1 cellular context compared by ENCODE assay signal in the genomic region with DNA sequence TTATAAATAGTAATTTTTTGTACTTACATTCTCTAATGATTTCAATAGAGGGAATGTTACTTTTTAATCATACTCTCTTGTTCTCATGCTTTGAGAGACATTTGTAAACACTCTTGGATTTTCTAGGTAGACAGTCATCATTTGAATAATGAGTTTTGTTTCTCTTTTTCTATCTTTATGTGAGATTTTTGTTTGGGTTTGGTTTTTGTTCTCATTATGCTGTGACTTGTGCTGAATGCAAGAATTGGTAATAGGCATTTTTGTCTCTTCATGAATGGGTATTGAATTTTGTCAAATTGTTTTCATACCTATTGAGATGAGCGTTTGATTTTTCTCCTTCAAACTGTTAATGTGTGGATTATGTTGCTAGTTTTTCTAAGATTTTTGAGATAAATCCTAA.
TF ChIP-seq lines count a peak whose summit lies in the region.

No MANE protein-coding gene starts in this region.

TF ChIP-seq in GM12878, 131 proteins besides CTCF, POLR2A, EP300 and RAD21 (continued from another document and continues in another):
- TF ChIP-seq, protein P1, sequence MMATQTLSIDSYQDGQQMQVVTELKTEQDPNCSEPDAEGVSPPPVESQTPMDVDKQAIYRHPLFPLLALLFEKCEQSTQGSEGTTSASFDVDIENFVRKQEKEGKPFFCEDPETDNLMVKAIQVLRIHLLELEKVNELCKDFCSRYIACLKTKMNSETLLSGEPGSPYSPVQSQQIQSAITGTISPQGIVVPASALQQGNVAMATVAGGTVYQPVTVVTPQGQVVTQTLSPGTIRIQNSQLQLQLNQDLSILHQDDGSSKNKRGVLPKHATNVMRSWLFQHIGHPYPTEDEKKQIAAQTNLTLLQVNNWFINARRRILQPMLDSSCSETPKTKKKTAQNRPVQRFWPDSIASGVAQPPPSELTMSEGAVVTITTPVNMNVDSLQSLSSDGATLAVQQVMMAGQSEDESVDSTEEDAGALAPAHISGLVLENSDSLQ (IDR thresholded peaks at IDR 0.05): peak; percentile 65; the same call in 1 of the 2 replicates
- TF ChIP-seq CHD1 (IDR thresholded peaks at IDR 0.05; ENCODE audit: low read depth, low read length) (no peak), ZNF24 (IDR thresholded peaks at IDR 0.05) (no peak), IKZF2 (IDR thresholded peaks at IDR 0.05) (no peak; a peak in 1 of 4 replicates), HCFC1 (IDR thresholded peaks at IDR 0.05; ENCODE audit: low read length) (no peak), CBX5 (IDR thresholded peaks at IDR 0.05; ENCODE audit: low read depth) (no peak), ZNF207 (IDR thresholded peaks at IDR 0.05; ENCODE audit: borderline replicate concordance) (no peak), STAT1 (conservative IDR thresholded peaks at IDR 0.05) (no peak), MTA2 (IDR thresholded peaks at IDR 0.05; ENCODE audit: low read depth) (peak; percentile 61), POLR2AphosphoS5 (IDR thresholded peaks at IDR 0.05; ENCODE audit: low read length) (no peak), TBL1XR1 (IDR thresholded peaks at IDR 0.05; ENCODE audit: low read depth, low read length) (no peak), RUNX3 (IDR thresholded peaks at IDR 0.05; ENCODE audit: low read length) (peak; percentile 43; the same call in 1 of the 2 replicates), GATAD2B (conservative IDR thresholded peaks at IDR 0.05; ENCODE audit: low read depth) (no peak), PAX8 (IDR thresholded peaks at IDR 0.05) (0 out of 2 replicates have a peak, but pooled peaks have one; percentile 28), SREBF2 (IDR thresholded peaks at IDR 0.05; ENCODE audit: low read length) (no peak), MEF2B (IDR thresholded peaks at IDR 0.05; ENCODE audit: partially characterized antibody, poor library complexity, severe bottlenecking) (peak; percentile 70), BMI1 (IDR thresholded peaks at IDR 0.05; ENCODE audit: borderline replicate concordance) (no peak), HDGF (IDR thresholded peaks at IDR 0.05) (no peak), EED (IDR thresholded peaks at IDR 0.05; ENCODE audit: low read depth) (no peak), ZBED1 (IDR thresholded peaks at IDR 0.05; ENCODE audit: borderline replicate concordance) (no peak), CREB1 (IDR thresholded peaks at IDR 0.05; ENCODE audit: low read depth) (no peak), JUND (IDR thresholded peaks at IDR 0.05; ENCODE audit: low read depth, low read length) (no peak), IRF4 (IDR thresholded peaks at IDR 0.05; ENCODE audit: low read depth, low read length) (no peak), MXI1 (IDR thresholded peaks at IDR 0.05; ENCODE audit: low read depth, low read length) (no peak), NFIC (IDR thresholded peaks at IDR 0.05; ENCODE audit: low read depth, low read length) (no peak), SIN3A (IDR thresholded peaks at IDR 0.05; ENCODE audit: low read depth, low read length) (no peak), TAF1 (IDR thresholded peaks at IDR 0.05; ENCODE audit: borderline replicate concordance, low read depth, low read length) (no peak), SP1 (IDR thresholded peaks at IDR 0.05; ENCODE audit: low read depth, low read length) (no peak), PML (IDR thresholded peaks at IDR 0.05; ENCODE audit: low read length) (no peak), ZNF384 (IDR thresholded peaks at IDR 0.05; ENCODE audit: borderline replicate concordance, low read depth, low read length) (no peak), EGR1 (IDR thresholded peaks at IDR 0.05; ENCODE audit: borderline replicate concordance in 1 of 2, low read depth in 2 of 2, low read length in 2 of 2) (no peak)
- TF ChIP-seq, protein P2, sequence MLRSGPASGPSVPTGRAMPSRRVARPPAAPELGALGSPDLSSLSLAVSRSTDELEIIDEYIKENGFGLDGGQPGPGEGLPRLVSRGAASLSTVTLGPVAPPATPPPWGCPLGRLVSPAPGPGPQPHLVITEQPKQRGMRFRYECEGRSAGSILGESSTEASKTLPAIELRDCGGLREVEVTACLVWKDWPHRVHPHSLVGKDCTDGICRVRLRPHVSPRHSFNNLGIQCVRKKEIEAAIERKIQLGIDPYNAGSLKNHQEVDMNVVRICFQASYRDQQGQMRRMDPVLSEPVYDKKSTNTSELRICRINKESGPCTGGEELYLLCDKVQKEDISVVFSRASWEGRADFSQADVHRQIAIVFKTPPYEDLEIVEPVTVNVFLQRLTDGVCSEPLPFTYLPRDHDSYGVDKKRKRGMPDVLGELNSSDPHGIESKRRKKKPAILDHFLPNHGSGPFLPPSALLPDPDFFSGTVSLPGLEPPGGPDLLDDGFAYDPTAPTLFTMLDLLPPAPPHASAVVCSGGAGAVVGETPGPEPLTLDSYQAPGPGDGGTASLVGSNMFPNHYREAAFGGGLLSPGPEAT (IDR thresholded peaks at IDR 0.05; ENCODE audit: low read depth): peak; percentile 16; the same call in 1 of the 2 replicates
- TF ChIP-seq, protein P3, sequence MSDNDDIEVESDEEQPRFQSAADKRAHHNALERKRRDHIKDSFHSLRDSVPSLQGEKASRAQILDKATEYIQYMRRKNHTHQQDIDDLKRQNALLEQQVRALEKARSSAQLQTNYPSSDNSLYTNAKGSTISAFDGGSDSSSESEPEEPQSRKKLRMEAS (IDR thresholded peaks at IDR 0.05; ENCODE audit: low read depth, low read length): no peak
- TF ChIP-seq, protein P4, sequence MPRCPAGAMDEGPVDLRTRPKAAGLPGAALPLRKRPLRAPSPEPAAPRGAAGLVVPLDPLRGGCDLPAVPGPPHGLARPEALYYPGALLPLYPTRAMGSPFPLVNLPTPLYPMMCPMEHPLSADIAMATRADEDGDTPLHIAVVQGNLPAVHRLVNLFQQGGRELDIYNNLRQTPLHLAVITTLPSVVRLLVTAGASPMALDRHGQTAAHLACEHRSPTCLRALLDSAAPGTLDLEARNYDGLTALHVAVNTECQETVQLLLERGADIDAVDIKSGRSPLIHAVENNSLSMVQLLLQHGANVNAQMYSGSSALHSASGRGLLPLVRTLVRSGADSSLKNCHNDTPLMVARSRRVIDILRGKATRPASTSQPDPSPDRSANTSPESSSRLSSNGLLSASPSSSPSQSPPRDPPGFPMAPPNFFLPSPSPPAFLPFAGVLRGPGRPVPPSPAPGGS (IDR thresholded peaks at IDR 0.05; ENCODE audit: borderline replicate concordance, insufficient read depth, low read depth, low read length, poor library complexity, severe bottlenecking): peak; percentile 35
- TF ChIP-seq, protein P5, sequence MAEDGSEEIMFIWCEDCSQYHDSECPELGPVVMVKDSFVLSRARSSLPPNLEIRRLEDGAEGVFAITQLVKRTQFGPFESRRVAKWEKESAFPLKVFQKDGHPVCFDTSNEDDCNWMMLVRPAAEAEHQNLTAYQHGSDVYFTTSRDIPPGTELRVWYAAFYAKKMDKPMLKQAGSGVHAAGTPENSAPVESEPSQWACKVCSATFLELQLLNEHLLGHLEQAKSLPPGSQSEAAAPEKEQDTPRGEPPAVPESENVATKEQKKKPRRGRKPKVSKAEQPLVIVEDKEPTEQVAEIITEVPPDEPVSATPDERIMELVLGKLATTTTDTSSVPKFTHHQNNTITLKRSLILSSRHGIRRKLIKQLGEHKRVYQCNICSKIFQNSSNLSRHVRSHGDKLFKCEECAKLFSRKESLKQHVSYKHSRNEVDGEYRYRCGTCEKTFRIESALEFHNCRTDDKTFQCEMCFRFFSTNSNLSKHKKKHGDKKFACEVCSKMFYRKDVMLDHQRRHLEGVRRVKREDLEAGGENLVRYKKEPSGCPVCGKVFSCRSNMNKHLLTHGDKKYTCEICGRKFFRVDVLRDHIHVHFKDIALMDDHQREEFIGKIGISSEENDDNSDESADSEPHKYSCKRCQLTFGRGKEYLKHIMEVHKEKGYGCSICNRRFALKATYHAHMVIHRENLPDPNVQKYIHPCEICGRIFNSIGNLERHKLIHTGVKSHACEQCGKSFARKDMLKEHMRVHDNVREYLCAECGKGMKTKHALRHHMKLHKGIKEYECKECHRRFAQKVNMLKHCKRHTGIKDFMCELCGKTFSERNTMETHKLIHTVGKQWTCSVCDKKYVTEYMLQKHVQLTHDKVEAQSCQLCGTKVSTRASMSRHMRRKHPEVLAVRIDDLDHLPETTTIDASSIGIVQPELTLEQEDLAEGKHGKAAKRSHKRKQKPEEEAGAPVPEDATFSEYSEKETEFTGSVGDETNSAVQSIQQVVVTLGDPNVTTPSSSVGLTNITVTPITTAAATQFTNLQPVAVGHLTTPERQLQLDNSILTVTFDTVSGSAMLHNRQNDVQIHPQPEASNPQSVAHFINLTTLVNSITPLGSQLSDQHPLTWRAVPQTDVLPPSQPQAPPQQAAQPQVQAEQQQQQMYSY (CRISPR knock-in tag; IDR thresholded peaks at IDR 0.05): no peak
- TF ChIP-seq, protein P6, sequence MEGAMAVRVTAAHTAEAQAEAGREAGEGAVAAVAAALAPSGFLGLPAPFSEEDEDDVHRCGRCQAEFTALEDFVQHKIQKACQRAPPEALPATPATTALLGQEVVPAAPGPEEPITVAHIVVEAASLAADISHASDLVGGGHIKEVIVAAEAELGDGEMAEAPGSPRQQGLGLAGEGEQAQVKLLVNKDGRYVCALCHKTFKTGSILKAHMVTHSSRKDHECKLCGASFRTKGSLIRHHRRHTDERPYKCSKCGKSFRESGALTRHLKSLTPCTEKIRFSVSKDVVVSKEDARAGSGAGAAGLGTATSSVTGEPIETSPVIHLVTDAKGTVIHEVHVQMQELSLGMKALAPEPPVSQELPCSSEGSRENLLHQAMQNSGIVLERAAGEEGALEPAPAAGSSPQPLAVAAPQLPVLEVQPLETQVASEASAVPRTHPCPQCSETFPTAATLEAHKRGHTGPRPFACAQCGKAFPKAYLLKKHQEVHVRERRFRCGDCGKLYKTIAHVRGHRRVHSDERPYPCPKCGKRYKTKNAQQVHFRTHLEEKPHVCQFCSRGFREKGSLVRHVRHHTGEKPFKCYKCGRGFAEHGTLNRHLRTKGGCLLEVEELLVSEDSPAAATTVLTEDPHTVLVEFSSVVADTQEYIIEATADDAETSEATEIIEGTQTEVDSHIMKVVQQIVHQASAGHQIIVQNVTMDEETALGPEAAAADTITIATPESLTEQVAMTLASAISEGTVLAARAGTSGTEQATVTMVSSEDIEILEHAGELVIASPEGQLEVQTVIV (IDR thresholded peaks at IDR 0.05; ENCODE audit: borderline replicate concordance, partially characterized antibody): no peak
- TF ChIP-seq, protein P7, sequence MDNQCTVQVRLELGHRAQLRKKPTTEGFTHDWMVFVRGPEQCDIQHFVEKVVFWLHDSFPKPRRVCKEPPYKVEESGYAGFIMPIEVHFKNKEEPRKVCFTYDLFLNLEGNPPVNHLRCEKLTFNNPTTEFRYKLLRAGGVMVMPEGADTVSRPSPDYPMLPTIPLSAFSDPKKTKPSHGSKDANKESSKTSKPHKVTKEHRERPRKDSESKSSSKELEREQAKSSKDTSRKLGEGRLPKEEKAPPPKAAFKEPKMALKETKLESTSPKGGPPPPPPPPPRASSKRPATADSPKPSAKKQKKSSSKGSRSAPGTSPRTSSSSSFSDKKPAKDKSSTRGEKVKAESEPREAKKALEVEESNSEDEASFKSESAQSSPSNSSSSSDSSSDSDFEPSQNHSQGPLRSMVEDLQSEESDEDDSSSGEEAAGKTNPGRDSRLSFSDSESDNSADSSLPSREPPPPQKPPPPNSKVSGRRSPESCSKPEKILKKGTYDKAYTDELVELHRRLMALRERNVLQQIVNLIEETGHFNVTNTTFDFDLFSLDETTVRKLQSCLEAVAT (IDR thresholded peaks at IDR 0.05): peak; percentile 80
- TF ChIP-seq, protein P8, sequence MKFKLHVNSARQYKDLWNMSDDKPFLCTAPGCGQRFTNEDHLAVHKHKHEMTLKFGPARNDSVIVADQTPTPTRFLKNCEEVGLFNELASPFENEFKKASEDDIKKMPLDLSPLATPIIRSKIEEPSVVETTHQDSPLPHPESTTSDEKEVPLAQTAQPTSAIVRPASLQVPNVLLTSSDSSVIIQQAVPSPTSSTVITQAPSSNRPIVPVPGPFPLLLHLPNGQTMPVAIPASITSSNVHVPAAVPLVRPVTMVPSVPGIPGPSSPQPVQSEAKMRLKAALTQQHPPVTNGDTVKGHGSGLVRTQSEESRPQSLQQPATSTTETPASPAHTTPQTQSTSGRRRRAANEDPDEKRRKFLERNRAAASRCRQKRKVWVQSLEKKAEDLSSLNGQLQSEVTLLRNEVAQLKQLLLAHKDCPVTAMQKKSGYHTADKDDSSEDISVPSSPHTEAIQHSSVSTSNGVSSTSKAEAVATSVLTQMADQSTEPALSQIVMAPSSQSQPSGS (IDR thresholded peaks at IDR 0.05; ENCODE audit: low read length): peak; percentile 60
- TF ChIP-seq, protein P9, sequence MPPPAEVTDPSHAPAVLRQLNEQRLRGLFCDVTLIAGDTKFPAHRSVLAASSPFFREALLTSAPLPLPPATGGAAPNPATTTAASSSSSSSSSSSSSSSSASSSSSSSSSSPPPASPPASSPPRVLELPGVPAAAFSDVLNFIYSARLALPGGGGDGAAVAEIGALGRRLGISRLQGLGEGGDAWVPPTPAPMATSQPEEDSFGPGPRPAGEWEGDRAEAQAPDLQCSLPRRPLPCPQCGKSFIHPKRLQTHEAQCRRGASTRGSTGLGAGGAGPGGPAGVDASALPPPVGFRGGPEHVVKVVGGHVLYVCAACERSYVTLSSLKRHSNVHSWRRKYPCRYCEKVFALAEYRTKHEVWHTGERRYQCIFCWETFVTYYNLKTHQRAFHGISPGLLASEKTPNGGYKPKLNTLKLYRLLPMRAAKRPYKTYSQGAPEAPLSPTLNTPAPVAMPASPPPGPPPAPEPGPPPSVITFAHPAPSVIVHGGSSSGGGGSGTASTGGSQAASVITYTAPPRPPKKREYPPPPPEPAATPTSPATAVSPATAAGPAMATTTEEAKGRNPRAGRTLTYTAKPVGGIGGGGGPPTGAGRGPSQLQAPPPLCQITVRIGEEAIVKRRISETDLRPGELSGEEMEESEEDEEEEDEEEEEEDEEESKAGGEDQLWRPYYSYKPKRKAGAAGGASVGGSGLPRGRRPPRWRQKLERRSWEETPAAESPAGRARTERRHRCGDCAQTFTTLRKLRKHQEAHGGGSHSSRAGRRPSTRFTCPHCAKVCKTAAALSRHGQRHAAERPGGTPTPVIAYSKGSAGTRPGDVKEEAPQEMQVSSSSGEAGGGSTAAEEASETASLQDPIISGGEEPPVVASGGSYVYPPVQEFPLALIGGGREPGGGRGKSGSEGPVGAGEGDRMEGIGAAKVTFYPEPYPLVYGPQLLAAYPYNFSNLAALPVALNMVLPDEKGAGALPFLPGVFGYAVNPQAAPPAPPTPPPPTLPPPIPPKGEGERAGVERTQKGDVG (CRISPR knock-in tag; IDR thresholded peaks at IDR 0.05): no peak
- TF ChIP-seq, protein P10, sequence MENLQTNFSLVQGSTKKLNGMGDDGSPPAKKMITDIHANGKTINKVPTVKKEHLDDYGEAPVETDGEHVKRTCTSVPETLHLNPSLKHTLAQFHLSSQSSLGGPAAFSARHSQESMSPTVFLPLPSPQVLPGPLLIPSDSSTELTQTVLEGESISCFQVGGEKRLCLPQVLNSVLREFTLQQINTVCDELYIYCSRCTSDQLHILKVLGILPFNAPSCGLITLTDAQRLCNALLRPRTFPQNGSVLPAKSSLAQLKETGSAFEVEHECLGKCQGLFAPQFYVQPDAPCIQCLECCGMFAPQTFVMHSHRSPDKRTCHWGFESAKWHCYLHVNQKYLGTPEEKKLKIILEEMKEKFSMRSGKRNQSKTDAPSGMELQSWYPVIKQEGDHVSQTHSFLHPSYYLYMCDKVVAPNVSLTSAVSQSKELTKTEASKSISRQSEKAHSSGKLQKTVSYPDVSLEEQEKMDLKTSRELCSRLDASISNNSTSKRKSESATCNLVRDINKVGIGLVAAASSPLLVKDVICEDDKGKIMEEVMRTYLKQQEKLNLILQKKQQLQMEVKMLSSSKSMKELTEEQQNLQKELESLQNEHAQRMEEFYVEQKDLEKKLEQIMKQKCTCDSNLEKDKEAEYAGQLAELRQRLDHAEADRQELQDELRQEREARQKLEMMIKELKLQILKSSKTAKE (IDR thresholded peaks at IDR 0.05; ENCODE audit: low read depth, poor library complexity, severe bottlenecking): peak; percentile 89
